In genomic region chr21:26715878-26716506, GRCh38 we compare ENCODE assay signal across 7 cellular contexts.
DNase-seq lines count a peak whose midpoint lies in the region; ATAC-seq and TF ChIP-seq lines count a peak whose summit lies in the region.

No MANE protein-coding gene starts in this region.

- peak overlapping the region; percentile 23; the same call in 1 of the 2 replicates for H3K4me3 Mint-ChIP-seq in HFFc6

- DNase-seq in ELF-1 (ENCODE audit: low read depth, low spot score) (peak; percentile 79), HFFc6 (peak; percentile 47), NT2/D1 (ENCODE audit: low read depth, low spot score) (peak; percentile 68), caudate nucleus (lab: John Stamatoyannopoulos, UW) (peak in 40 of 61 donors; percentile 1 to 62 (median 18)), kidney epithelial cell (ENCODE audit: low read depth) (peak; percentile 10), NCI-H187 treated with DMSO at 0.1 percent for 48 hours (lab: John Stamatoyannopoulos, UW) (no peak)
- peak; percentile 23 for DNase-seq in stimulated activated naive CD8-positive, alpha-beta T cell treated with anti-CD3 and anti-CD28 coated beads, Interleukin-15, Interleukin-2, amounts not matched to agents 100 U/mL and 50 U/mL, for 24 hours

- no peak overlapping the region for H3K27ac ChIP-seq in caudate nucleus (ENCODE audit: low read depth, low read length)

- H3K36me3 ChIP-seq in NT2/D1 (ENCODE audit: insufficient read depth, insufficient read length, low read length) (no peaks in the 10 kb centered on the region), kidney epithelial cell (ENCODE audit: control insufficient read depth, insufficient read depth, low read length) (no peaks in the 10 kb centered on the region)

- TF ChIP-seq CTCF in HFFc6 (IDR thresholded peaks at IDR 0.05) (peak; percentile 93), kidney epithelial cell (IDR thresholded peaks at IDR 0.05; ENCODE audit: insufficient read depth, low read length, poor library complexity, severe bottlenecking) (peak; percentile 89)

- H3K9me3 ChIP-seq in NT2/D1 (ENCODE audit: insufficient read depth, low read length), result no peaks in the 10 kb centered on the region

- H3K27me3 Mint-ChIP-seq in HFFc6 (ENCODE audit: insufficient read depth), result peaks cover 1% of the 10 kb centered on the region

- H3K27me3 ChIP-seq in NT2/D1 (ENCODE audit: insufficient read depth, insufficient read length) (no peaks in the 10 kb centered on the region), kidney epithelial cell (ENCODE audit: control insufficient read depth, insufficient read depth, low read length) (no peaks in the 10 kb centered on the region)

- no peaks in the 10 kb centered on the region for H3K9me3 Mint-ChIP-seq in HFFc6

- H3K4me1 ChIP-seq in NT2/D1 (ENCODE audit: insufficient read depth, insufficient read length), result no peaks in the 10 kb centered on the region

- no peak overlapping the region for H3K4me3 ChIP-seq in NT2/D1 (ENCODE audit: insufficient read length, low read depth)
- no peak overlapping the region for H3K4me3 ChIP-seq in kidney epithelial cell (ENCODE audit: low read depth, low read length)

- no peak overlapping the region for H3K27ac Mint-ChIP-seq in HFFc6

- H3K36me3 Mint-ChIP-seq in HFFc6 (ENCODE audit: low read depth), result no peaks in the 10 kb centered on the region

- no peak for ATAC-seq in stimulated activated naive CD8-positive, alpha-beta T cell treated with anti-CD3 and anti-CD28 coated beads, Interleukin-15, Interleukin-2, amounts not matched to agents 100 U/mL and 50 U/mL, for 24 hours

- H3K4me1 Mint-ChIP-seq in HFFc6 (ENCODE audit: low read depth), result peaks cover 8% of the 10 kb centered on the region; the same call in 1 of the 2 replicates

- no peak overlapping the region for H3K9ac ChIP-seq in NT2/D1 (ENCODE audit: insufficient read length, low read depth)
